ENCODE assay signal across 28 cellular contexts in genomic region chr2:204578928-204579598, GRCh38. TPM values are rescaled to one million over a fixed set of nuclear protein-coding genes. Genes with fewer than 3 reads are reported as not detected.
DNase-seq lines count a peak whose midpoint lies in the region; ATAC-seq, FAIRE-seq and TF ChIP-seq lines count a peak whose summit lies in the region.
"Had no signal": no experiment of that assay in that cellular context is flagged by ENCODE, and none has a peak within 500 bp of the region (broad histone marks: within the 10 kb centered on the region; RNA-seq: fewer than 3 reads in every experiment).

No MANE protein-coding gene starts in this region.

- intact Hi-C loops in pancreas (cut with DNase I) (no loop called here), A673 (cut with micrococcal nuclease; ENCODE audit: unreplicated experiment) (no loop called here)

- CTCF ChIA-PET in HEK293 (lab: Yijun Ruan, JAX) = interaction anchor here (0.6 to 0.7 kb wide), 3 partner anchors 8 to 70 kb away, joined by 3 to 4 read pairs (median 3); no protein-coding TSS in a partner anchor
- CTCF ChIA-PET in A673 (lab: Charles Lee) = no interaction called here

- H3K4me3 ChIP-seq in HEK293 (ENCODE audit: low read depth, low read length) (no peak overlapping the region), pancreas (no peak overlapping the region), A673 (ENCODE audit: low read depth, low read length, poor library complexity, severe bottlenecking) (no peak overlapping the region)
- H3K4me3 ChIP-seq: BLaER1, GM12878 had no signal

- POLR2A ChIA-PET in HEK293 (lab: Yijun Ruan, JAX) (no interaction called here), A673 (lab: Charles Lee; ENCODE audit: low non-redundant PET) (no interaction called here)

- H3K27ac ChIP-seq in HEK293 (ENCODE audit: extremely low read depth, low read depth, low read length) = no peak overlapping the region
- no peak overlapping the region for H3K27ac ChIP-seq in pancreas
- no peak overlapping the region for H3K27ac ChIP-seq in A673 (ENCODE audit: low read depth, low read length, poor library complexity, severe bottlenecking)
- H3K27ac ChIP-seq: BLaER1 had no signal

- no peaks in the 10 kb centered on the region for H3K27me3 ChIP-seq in pancreas
- H3K27me3 ChIP-seq in A673 (replicated peaks; ENCODE audit: insufficient read depth, low read depth, low read length, poor library complexity) = no peaks in the 10 kb centered on the region
- H3K27me3 ChIP-seq: BE2C, BLaER1 had no signal

- H3K9me3 ChIP-seq in HEK293 (ENCODE audit: control insufficient read depth, insufficient read depth, low read depth, low read length) (no peaks in the 10 kb centered on the region), pancreas (no peaks in the 10 kb centered on the region), A673 (ENCODE audit: low read depth, low read length, poor library complexity, severe bottlenecking) (no peaks in the 10 kb centered on the region)
- H3K9me3 ChIP-seq: BE2C, BLaER1 had no signal

- DNase-seq in Ammon's horn (ENCODE audit: low spot score) (peak; percentile 28), globus pallidus (ENCODE audit: low spot score) (peak; percentile 45), pons (ENCODE audit: low spot score) (peak; percentile 12), pancreas (no peak), A673 (ENCODE audit: low spot score) (no peak), NCI-H1048 (lab: John Stamatoyannopoulos, UW) (no peak), NCI-H774 (lab: John Stamatoyannopoulos, UW) (no peak)
- DNase-seq: 8988T; AML-193; BE2C; C1 segment of cervical spinal cord; CD4-positive, alpha-beta memory T cell; CD4-positive, CD25-positive, alpha-beta regulatory T cell; CD8-positive, alpha-beta memory T cell; DMS 273 treated with DMSO at 0.1 percent for 48 hours; DMS153; DMS53; DMS79; DND-41; EL; GDM1 had no signal

- BruUV-seq in A673 (replicated peaks; lab: Mats Ljungman, UMichigan) = no TSS peak

- 0 out of 2 replicates have a peak, but pooled peaks cover 2% of the 10 kb centered on the region for H3K4me1 ChIP-seq in HEK293 (ENCODE audit: control insufficient read depth, insufficient read depth, low read length)
- no peaks in the 10 kb centered on the region for H3K4me1 ChIP-seq in pancreas
- no peaks in the 10 kb centered on the region for H3K4me1 ChIP-seq in A673 (ENCODE audit: insufficient read depth, low read length, poor library complexity, severe bottlenecking)
- H3K4me1 ChIP-seq: BE2C, BLaER1 had no signal

- ATAC-seq in pancreas = no peak
- ATAC-seq: GM12878 had no signal

- no peak for FAIRE-seq in pancreas (lab: Jason Lieb, UNC)
- FAIRE-seq: A204.1, GM12878, GM12892, GM18507 had no signal

- TF ChIP-seq CTCF in HEK293 (tag by site-specific recombination; IDR thresholded peaks at IDR 0.05) (no peak), pancreas (IDR thresholded peaks at IDR 0.05) (no peak), A673 (conservative IDR thresholded peaks at IDR 0.05; ENCODE audit: low read depth, low read length) (no peak)

- no peaks in the 10 kb centered on the region for H3K36me3 ChIP-seq in HEK293 (ENCODE audit: control insufficient read depth in 2 of 2, insufficient read depth in 1 of 2, low read length in 2 of 2)
- no peaks in the 10 kb centered on the region for H3K36me3 ChIP-seq in pancreas
- no peaks in the 10 kb centered on the region for H3K36me3 ChIP-seq in A673 (ENCODE audit: insufficient read depth, low read length, poor library complexity, severe bottlenecking)
- H3K36me3 ChIP-seq: BE2C, BLaER1 had no signal

- 92 to 94% methylated on average over 11 of the region's 11 CpGs for WGBS in pancreas, 2 donors

TF ChIP-seq in HEK293, 187 proteins besides CTCF, POLR2A, EP300 and RAD21:
- TF ChIP-seq ZNF473 (tag by site-specific recombination; IDR thresholded peaks at IDR 0.05) (no peak), ZNF513 (tag by site-specific recombination; IDR thresholded peaks at IDR 0.05) (peak; percentile 82), ZXDB (tag by site-specific recombination; IDR thresholded peaks at IDR 0.05) (no peak), ZFHX2 (tag by site-specific recombination; conservative IDR thresholded peaks at IDR 0.05) (no peak)

RNA-seq across cellular contexts. Expression of gene PARD3B, which starts 33.8 kb away (rescaled TPM):
- total RNA-seq in pancreas = 10 to 100 TPM in 5 of 6 donors, 1 to 10 TPM in 1; 9.8 to 21.5 (median 13.4) TPM
- 1 to 10 TPM; 2.8 to 4.4 TPM for polyA plus RNA-seq in pancreas
- total RNA-seq in A673 (2021) = 7.6 and 7.7 TPM in 2 replicates
- polyA plus RNA-seq: CD14-positive monocyte; CD8-positive, alpha-beta memory T cell had no signal

Comparison
In these comparisons a context has a peak if more than half of its experiments do, and no peak if none do; other contexts are left out.
1. DNase-seq: peak in Ammon's horn (single experiment), globus pallidus (single experiment) and pons (single experiment); none in pancreas (0 of 6), A673 (single experiment), NCI-H1048 (single experiment) and NCI-H774 (single experiment).